In the genomic region with DNA sequence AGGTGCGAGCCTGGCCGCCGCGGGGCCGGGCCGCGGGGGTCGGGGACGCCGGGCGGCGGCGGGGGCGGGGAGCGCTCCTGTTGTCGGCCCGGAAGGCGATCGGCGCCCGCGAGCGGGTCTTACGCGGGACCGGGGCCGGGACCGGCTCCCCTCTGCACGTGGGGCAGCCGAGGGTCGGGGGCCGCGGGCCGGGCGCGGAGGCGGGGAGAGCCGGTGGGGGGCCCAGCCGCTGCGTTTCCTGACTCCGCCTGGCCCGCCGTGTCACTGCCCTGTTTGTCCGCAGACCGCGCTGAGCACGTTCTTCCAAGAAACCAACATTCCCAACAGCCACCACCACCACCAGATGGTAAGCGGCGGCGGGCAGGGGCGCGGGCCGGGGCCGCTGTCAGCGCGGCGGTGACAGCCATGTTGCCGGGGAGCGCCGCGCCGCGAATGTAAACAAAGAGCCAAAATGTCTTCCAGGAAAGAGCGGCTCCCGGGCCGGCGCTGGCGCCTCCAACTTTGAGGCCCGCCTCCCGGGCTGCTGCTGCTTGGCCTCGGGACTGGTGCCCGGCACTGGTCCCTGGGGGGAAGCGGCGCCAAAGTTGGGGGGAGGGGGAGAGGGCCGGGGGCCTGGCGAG, we compare ENCODE assay signal across 8 cellular contexts. TPM values are rescaled to one million over a fixed set of nuclear protein-coding genes. Genes with fewer than 3 reads are reported as not detected.
DNase-seq lines count a peak whose midpoint lies in the region; ATAC-seq, FAIRE-seq and TF ChIP-seq lines count a peak whose summit lies in the region.

No MANE protein-coding gene starts in this region.

- ATAC-seq in activated CD8-positive, alpha-beta memory T cell treated with anti-CD3 and anti-CD28 coated beads, Interleukin-2, amount 10 ng/mL, durations not matched to agents 7 days and 5 days, result no peak
- peak; percentile 2 for ATAC-seq in upper lobe of right lung
- no peak for ATAC-seq in GM19328 (IDR thresholded peaks at IDR 0.05; ENCODE audit: unreplicated experiment)

- BruUV-seq in endothelial cell of umbilical vein (replicated peaks; lab: Mats Ljungman, UMichigan), result no TSS peak

- CTCF ChIA-PET in activated CD8-positive, alpha-beta memory T cell treated with anti-CD3 and anti-CD28 coated beads, Interleukin-2, amount 10 ng/mL, durations not matched to agents 7 days and 5 days (lab: Charles Lee), result interaction anchor here (1.0 to 7.0 kb wide), 13 partner anchors 9 to 144 kb away, joined by 3 to 83 read pairs (median 13); a partner anchor contains a TSS
- CTCF ChIA-PET in endothelial cell of umbilical vein (lab: Charles Lee), result interaction anchor here (1.0 to 1.4 kb wide), 2 partner anchors 17 to 84 kb away, joined by 3 to 5 read pairs; no protein-coding TSS in a partner anchor

- no peak for TF ChIP-seq CTCF in Loucy (conservative IDR thresholded peaks at IDR 0.05; ENCODE audit: low read length)
- TF ChIP-seq CTCF in endothelial cell of umbilical vein (IDR thresholded peaks at IDR 0.05; ENCODE audit: extremely low read depth in 1 of 2, insufficient read depth in 1 of 2, low read depth in 1 of 2, low read length in 2 of 2), result no peak
- no peak for TF ChIP-seq CTCF in upper lobe of right lung (IDR thresholded peaks at IDR 0.05)

- H3K4me3 Mint-ChIP-seq in activated CD8-positive, alpha-beta memory T cell treated with anti-CD3 and anti-CD28 coated beads, Interleukin-2, amount 10 ng/mL, durations not matched to agents 7 days and 5 days, result peak overlapping the region; percentile 92

- peaks cover 34% of the 10 kb centered on the region for H3K4me1 ChIP-seq in ES-I3 (ENCODE audit: insufficient read depth, low read length)
- H3K4me1 ChIP-seq in Loucy (ENCODE audit: insufficient read depth, low read length, poor library complexity, severe bottlenecking), result peaks cover 57% of the 10 kb centered on the region
- H3K4me1 ChIP-seq in endothelial cell of umbilical vein (ENCODE audit: control insufficient read depth, extremely low read depth, insufficient read depth, low read length), result peaks cover 53% of the 10 kb centered on the region
- peaks cover 69 to 70% of the 10 kb centered on the region in 2 donors for H3K4me1 ChIP-seq in mucosa of rectum (ENCODE audit: control insufficient read depth in 2 of 2, insufficient read depth in 2 of 2, low read length in 2 of 2)
- H3K4me1 ChIP-seq in upper lobe of right lung, result peaks cover 66% of the 10 kb centered on the region

- H3K27me3 Mint-ChIP-seq in activated CD8-positive, alpha-beta memory T cell treated with anti-CD3 and anti-CD28 coated beads, Interleukin-2, amount 10 ng/mL, durations not matched to agents 7 days and 5 days, result no peaks in the 10 kb centered on the region

- H3K9ac ChIP-seq in ES-I3 (ENCODE audit: low read depth, low read length), result peak overlapping the region; percentile 66; the same call in 1 of the 2 replicates
- H3K9ac ChIP-seq in Loucy (ENCODE audit: low read depth, low read length, poor library complexity, severe bottlenecking), result peak overlapping the region; percentile 85
- peak overlapping the region; percentile 95 for H3K9ac ChIP-seq in endothelial cell of umbilical vein (replicated peaks; ENCODE audit: extremely low read depth, insufficient read depth, low read length)
- peak overlapping the region; percentile 75 to 85 for H3K9ac ChIP-seq in mucosa of rectum (ENCODE audit: low read depth in 1 of 2, low read length in 2 of 2)

- H3K9me3 ChIP-seq in ES-I3 (ENCODE audit: control insufficient read depth, insufficient read depth, low read length) (no peaks in the 10 kb centered on the region), Loucy (ENCODE audit: insufficient read depth, low read depth, low read length) (no peaks in the 10 kb centered on the region), endothelial cell of umbilical vein (replicated peaks; ENCODE audit: control insufficient read depth, insufficient read depth, low read length) (no peaks in the 10 kb centered on the region), mucosa of rectum (ENCODE audit: control insufficient read depth in 2 of 2, low read length in 2 of 2) (no peaks in the 10 kb centered on the region), upper lobe of right lung (no peaks in the 10 kb centered on the region)

- intact Hi-C loops in endothelial cell of umbilical vein (cut with micrococcal nuclease) (loop anchor here (2.0 kb wide), 1 partner anchor 25 kb away; a partner anchor contains a TSS), upper lobe of right lung (cut with DNase I) (no loop called here)

- peaks cover 56% of the 10 kb centered on the region for H3K4me1 Mint-ChIP-seq in activated CD8-positive, alpha-beta memory T cell treated with anti-CD3 and anti-CD28 coated beads, Interleukin-2, amount 10 ng/mL, durations not matched to agents 7 days and 5 days

- POLR2A ChIA-PET in endothelial cell of umbilical vein (lab: Charles Lee), result no interaction called here

- 0 out of 2 replicates have a peak overlapping the region, but pooled peaks have one; percentile 53 for H2AFZ ChIP-seq in Loucy (ENCODE audit: low read length)
- no peak overlapping the region for H2AFZ ChIP-seq in endothelial cell of umbilical vein (ENCODE audit: low read depth, low read length)

- H3K27ac Mint-ChIP-seq in activated CD8-positive, alpha-beta memory T cell treated with anti-CD3 and anti-CD28 coated beads, Interleukin-2, amount 10 ng/mL, durations not matched to agents 7 days and 5 days, result peak overlapping the region; percentile 99

- TF ChIP-seq POLR2A in endothelial cell of umbilical vein (IDR thresholded peaks at IDR 0.05; ENCODE audit: low read depth, low read length), result no peak

- dilution Hi-C loops in endothelial cell of umbilical vein (cut with MboI; ENCODE audit: extremely low pct_ligation_motif_present, low sequenced_read_pairs), result no loop called here

- H3K36me3 ChIP-seq in ES-I3 (ENCODE audit: insufficient read depth, low read length), result no peaks in the 10 kb centered on the region
- no peaks in the 10 kb centered on the region; the same call in 1 of the 2 replicates for H3K36me3 ChIP-seq in Loucy (ENCODE audit: insufficient read depth, low read length)
- peaks cover 0 to 4% of the 10 kb centered on the region in 2 experiments for H3K36me3 ChIP-seq in endothelial cell of umbilical vein (ENCODE audit: control insufficient read depth in 2 of 2, extremely low read depth in 1 of 2, insufficient read depth in 2 of 2, low read length in 2 of 2)
- peaks cover 14 to 16% of the 10 kb centered on the region in 2 donors for H3K36me3 ChIP-seq in mucosa of rectum (ENCODE audit: control insufficient read depth in 2 of 2, insufficient read depth in 2 of 2, low read length in 2 of 2)
- H3K36me3 ChIP-seq in upper lobe of right lung, result peaks cover 16% of the 10 kb centered on the region

- no peaks in the 10 kb centered on the region for H3K9me1 ChIP-seq in endothelial cell of umbilical vein (replicated peaks; ENCODE audit: control insufficient read depth, extremely low read depth, insufficient read depth, low read length)

- H4K20me1 ChIP-seq in Loucy (ENCODE audit: insufficient read depth, low read length, poor library complexity, severe bottlenecking) (peaks cover 37% of the 10 kb centered on the region), endothelial cell of umbilical vein (replicated peaks; ENCODE audit: control insufficient read depth, extremely low read depth, insufficient read depth, low read length) (no peaks in the 10 kb centered on the region)

- DNase-seq in activated CD8-positive, alpha-beta memory T cell treated with anti-CD3 and anti-CD28 coated beads, Interleukin-2, amount 10 ng/mL, durations not matched to agents 7 days and 5 days, result peak; percentile 74
- DNase-seq in endothelial cell of umbilical vein (ENCODE audit: low read depth, low spot score) (peak; percentile 36), upper lobe of right lung (peak; percentile 84), globus pallidus (ENCODE audit: low spot score) (no peak)

- peak overlapping the region; percentile 84 for H3K4me2 ChIP-seq in Loucy (ENCODE audit: low read depth, low read length, poor library complexity, severe bottlenecking)
- H3K4me2 ChIP-seq in endothelial cell of umbilical vein (ENCODE audit: insufficient read depth, low read length), result no peak overlapping the region

- H3K36me3 Mint-ChIP-seq in activated CD8-positive, alpha-beta memory T cell treated with anti-CD3 and anti-CD28 coated beads, Interleukin-2, amount 10 ng/mL, durations not matched to agents 7 days and 5 days, result peaks cover 46% of the 10 kb centered on the region

- H3K27me3 ChIP-seq in Loucy (ENCODE audit: insufficient read depth, low read length, poor library complexity, severe bottlenecking) (no peaks in the 10 kb centered on the region), endothelial cell of umbilical vein (ENCODE audit: control insufficient read depth in 2 of 2, insufficient read depth in 2 of 2, low read length in 2 of 2) (no peaks in the 10 kb centered on the region), mucosa of rectum (ENCODE audit: control insufficient read depth in 2 of 2, insufficient read depth in 2 of 2, low read length in 2 of 2) (no peaks in the 10 kb centered on the region), upper lobe of right lung (no peaks in the 10 kb centered on the region)

- H3K9me2 ChIP-seq in Loucy (replicated peaks; ENCODE audit: low read depth, low read length), result no peaks in the 10 kb centered on the region

- H3K27ac ChIP-seq in endothelial cell of umbilical vein (ENCODE audit: insufficient read depth, low read depth, low read length), result peak overlapping the region; percentile 84
- H3K27ac ChIP-seq in mucosa of rectum (ENCODE audit: low read depth in 2 of 2, low read length in 2 of 2), result peak overlapping the region; percentile 89 to 93
- H3K27ac ChIP-seq in upper lobe of right lung, result peak overlapping the region; percentile 93

- no peak for FAIRE-seq in endothelial cell of umbilical vein (lab: Jason Lieb, UNC)

- H3F3A ChIP-seq in Loucy (ENCODE audit: low read depth), result peaks cover 6% of the 10 kb centered on the region

- H3K4me3 ChIP-seq in Loucy (ENCODE audit: low read length, poor library complexity, severe bottlenecking), result peak overlapping the region; percentile 81
- H3K4me3 ChIP-seq in endothelial cell of umbilical vein (replicated peaks in 1 of 3; ENCODE audit: insufficient read depth in 1 of 3, low read depth in 1 of 3, low read length in 3 of 3), result peak overlapping the region; percentile 78 to 84 (median 80)
- H3K4me3 ChIP-seq in mucosa of rectum (ENCODE audit: low read length in 2 of 2), result peak overlapping the region; percentile 60 to 89
- H3K4me3 ChIP-seq in upper lobe of right lung, result peak overlapping the region; percentile 77

- H3K9me3 Mint-ChIP-seq in activated CD8-positive, alpha-beta memory T cell treated with anti-CD3 and anti-CD28 coated beads, Interleukin-2, amount 10 ng/mL, durations not matched to agents 7 days and 5 days (ENCODE audit: low read depth), result no peaks in the 10 kb centered on the region

- H3K79me2 ChIP-seq in Loucy (ENCODE audit: insufficient read depth, low read length) (peaks cover 49% of the 10 kb centered on the region), endothelial cell of umbilical vein (ENCODE audit: control insufficient read depth, insufficient read depth, low read length) (peaks cover 39% of the 10 kb centered on the region)

RNA-seq across cellular contexts. Expression of a gene that starts 0.6 kb away (rescaled TPM):
- 100 to 1,000 TPM; 260 to 406 TPM for total RNA-seq in activated CD8-positive, alpha-beta memory T cell treated with anti-CD3 and anti-CD28 coated beads, Interleukin-2, amount 10 ng/mL, durations not matched to agents 7 days and 5 days
- total RNA-seq in endothelial cell of umbilical vein (70.9 and 75.2 TPM in 2 replicates), upper lobe of right lung (56.7 TPM)
- polyA plus RNA-seq in endothelial cell of umbilical vein, result 46.9 and 83.6 TPM in 2 replicates
- polyA plus RNA-seq in endothelial cell of umbilical vein (2011; cell fraction: cytosol; rRNA removed), result 31.1 and 40.9 TPM in 2 replicates
- polyA plus RNA-seq in endothelial cell of umbilical vein (2011; cell fraction: nucleus; rRNA removed), result 22.5 and 28.4 TPM in 2 replicates
- 26.8 and 46.6 TPM in 2 replicates for polyA plus RNA-seq in endothelial cell of umbilical vein (2012)
- polyA minus RNA-seq in endothelial cell of umbilical vein, result 19.4 and 22.0 TPM in 2 replicates
- 25.4 TPM for polyA minus RNA-seq in endothelial cell of umbilical vein (2011; cell fraction: cytosol; rRNA and poly(A)+ RNA removed)
- polyA minus RNA-seq in endothelial cell of umbilical vein (2011; cell fraction: nucleus; rRNA and poly(A)+ RNA removed), result 11.6 and 31.6 TPM in 2 replicates

RNA-seq across cellular contexts. Expression of a gene that starts 25.4 kb away (rescaled TPM):
- total RNA-seq in activated CD8-positive, alpha-beta memory T cell treated with anti-CD3 and anti-CD28 coated beads, Interleukin-2, amount 10 ng/mL, durations not matched to agents 7 days and 5 days, result 100 to 1,000 TPM in 1 of 2 experiments, 10 to 100 TPM in 1; 73.0 to 148 TPM
- 0.48 and 0.86 TPM in 2 replicates for total RNA-seq in endothelial cell of umbilical vein
- 0.07 and 0.13 TPM in 2 replicates for polyA plus RNA-seq in endothelial cell of umbilical vein
- 0.13 and 0.21 TPM in 2 replicates for polyA plus RNA-seq in endothelial cell of umbilical vein (2011; cell fraction: cytosol; rRNA removed)
- polyA plus RNA-seq in endothelial cell of umbilical vein (2011; cell fraction: nucleus; rRNA removed), result 0.11 and 0.29 TPM in 2 replicates
- 0.20 and 0.75 TPM in 2 replicates for polyA plus RNA-seq in endothelial cell of umbilical vein (2012)
- polyA minus RNA-seq in endothelial cell of umbilical vein, result 0.98 and 2.5 TPM in 2 replicates
- not detected for polyA minus RNA-seq in endothelial cell of umbilical vein (2011; cell fraction: cytosol; rRNA and poly(A)+ RNA removed)
- polyA minus RNA-seq in endothelial cell of umbilical vein (2011; cell fraction: nucleus; rRNA and poly(A)+ RNA removed), result 0.10 TPM in 1 of 2 replicates, not detected in the other
- total RNA-seq in upper lobe of right lung, result 3.8 TPM

RNA-seq across cellular contexts. Expression of a gene that starts 42.3 kb away (rescaled TPM):
- 1 to 10 TPM; 3.8 to 5.8 TPM for total RNA-seq in activated CD8-positive, alpha-beta memory T cell treated with anti-CD3 and anti-CD28 coated beads, Interleukin-2, amount 10 ng/mL, durations not matched to agents 7 days and 5 days
- 7.2 and 9.6 TPM in 2 replicates for total RNA-seq in endothelial cell of umbilical vein
- 6.7 and 9.8 TPM in 2 replicates for polyA plus RNA-seq in endothelial cell of umbilical vein
- polyA plus RNA-seq in endothelial cell of umbilical vein (2011; cell fraction: cytosol; rRNA removed), result 2.0 and 3.5 TPM in 2 replicates
- 32.0 and 38.0 TPM in 2 replicates for polyA plus RNA-seq in endothelial cell of umbilical vein (2011; cell fraction: nucleus; rRNA removed)
- polyA plus RNA-seq in endothelial cell of umbilical vein (2012), result 2.2 and 2.7 TPM in 2 replicates
- polyA minus RNA-seq in endothelial cell of umbilical vein, result 14.4 and 15.6 TPM in 2 replicates
- polyA minus RNA-seq in endothelial cell of umbilical vein (2011; cell fraction: cytosol; rRNA and poly(A)+ RNA removed), result 1.5 TPM
- 13.0 and 14.6 TPM in 2 replicates for polyA minus RNA-seq in endothelial cell of umbilical vein (2011; cell fraction: nucleus; rRNA and poly(A)+ RNA removed)
- 3.4 TPM for total RNA-seq in upper lobe of right lung

Comparison
In these comparisons a context has a peak if more than half of its experiments do, and no peak if none do; other contexts are left out.
1. RNA of a gene that starts 25.4 kb away (total RNA-seq): 73.0 to 148 TPM in activated CD8-positive, alpha-beta memory T cell treated with anti-CD3 and anti-CD28 coated beads, Interleukin-2, amount 10 ng/mL, durations not matched to agents 7 days and 5 days; 3.8 TPM in upper lobe of right lung (single experiment) and 0.48 to 0.86 TPM in endothelial cell of umbilical vein; every median in the first group is over 10 times any median in the second.
2. Peak in every context shown above with its lines, with median percentiles within 50 percentile points of each other: H3K9ac ChIP-seq, H3K4me3 ChIP-seq and H3K27ac ChIP-seq.